Comparison of ENCODE assay signal across 8 cellular contexts in genomic region chr14:105093426-105094192, GRCh38. TPM values are rescaled to one million over a fixed set of nuclear protein-coding genes. Genes with fewer than 3 reads are reported as not detected.
A peak's percentile ranks its signal among the peaks of the same experiment; 100 is the strongest.
DNase-seq lines count a peak whose midpoint lies in the region; ATAC-seq and TF ChIP-seq lines count a peak whose summit lies in the region.

No MANE protein-coding gene starts in this region.

- ATAC-seq in naive B cell (ENCODE audit: low read depth in 2 of 2), result peak; percentile 61 to 64

- H3K36me3 Mint-ChIP-seq in HFFc6 (ENCODE audit: low read depth) (no peaks in the 10 kb centered on the region), naive B cell (no peaks in the 10 kb centered on the region)

- H3K4me3 Mint-ChIP-seq in HFFc6, result peak overlapping the region; percentile 77
- H3K4me3 Mint-ChIP-seq in naive B cell, result peak overlapping the region; percentile 68 to 87 (median 82)

- TF ChIP-seq CTCF in HFFc6 (IDR thresholded peaks at IDR 0.05) (peak; percentile 76), epithelial cell of proximal tubule (conservative IDR thresholded peaks at IDR 0.05; ENCODE audit: low read depth, low read length) (peak; percentile 56)

- H3K4me3 ChIP-seq in epithelial cell of proximal tubule (ENCODE audit: low read depth, low read length), result peak overlapping the region; percentile 91

- DNase-seq in GM03348 (ENCODE audit: low spot score) (peak; percentile 93), HFFc6 (peak; percentile 67), NCI-H526 (lab: John Stamatoyannopoulos, UW) (peak; percentile 47 to 94), activated T-cell treated with anti-CD3 and anti-CD28 coated beads for 1 hour (ENCODE audit: low read depth) (peak; percentile 44), epithelial cell of proximal tubule (ENCODE audit: low read depth) (no peak), naive B cell (peak; percentile 53), midbrain (lab: John Stamatoyannopoulos, UW) (no peak)
- peak; percentile 66 for DNase-seq in stimulated activated naive CD4-positive, alpha-beta T cell treated with Interleukin-2 at 50 U/mL for 16 hours (lab: John Stamatoyannopoulos, UW)

- H3K4me1 Mint-ChIP-seq in HFFc6 (ENCODE audit: low read depth) (peaks cover 29% of the 10 kb centered on the region), naive B cell (peaks cover 14 to 30% (median 23%) of the 10 kb centered on the region in 3 donors)

- H3K9me3 Mint-ChIP-seq in HFFc6 (no peaks in the 10 kb centered on the region), naive B cell (no peaks in the 10 kb centered on the region)

- H3K27ac Mint-ChIP-seq in HFFc6 (peak overlapping the region; percentile 31; the same call in 1 of the 2 replicates), naive B cell (peak overlapping the region in 2 of 6 donors; percentile 76 to 89)

- H3K27me3 Mint-ChIP-seq in HFFc6 (ENCODE audit: insufficient read depth), result no peaks in the 10 kb centered on the region; the same call in 1 of the 2 replicates
- peaks cover 8 to 20% (median 17%) of the 10 kb centered on the region in 3 donors for H3K27me3 Mint-ChIP-seq in naive B cell

RNA-seq across cellular contexts. Expression of gene GPR132, which starts 28.4 kb away (rescaled TPM):
- total RNA-seq in HFFc6 (2021; fragmentation: NEBNext Ultra II Directional; extraction: Animal tissue kit (Norgen Biotek cat#: 25700)), result under 1 TPM in 2 of 6 experiments, not detected in 4; 0.05 to 0.14 TPM
- 0.29 and 0.43 TPM in 2 replicates for total RNA-seq in epithelial cell of proximal tubule
- 10 to 100 TPM in 4 of 6 donors, 1 to 10 TPM in 2; 8.2 to 33.0 (median 10.8) TPM for polyA plus RNA-seq in naive B cell (ENCODE audit: low read depth in 6 of 6)

Comparison
In these comparisons a context has a peak if more than half of its experiments do, and no peak if none do; other contexts are left out.
1. DNase-seq: peak in GM03348 (single experiment), HFFc6 (single experiment), NCI-H526 (2 of 2), activated T-cell treated with anti-CD3 and anti-CD28 coated beads for 1 hour (single experiment), naive B cell (single experiment) and stimulated activated naive CD4-positive, alpha-beta T cell treated with Interleukin-2 at 50 U/mL for 16 hours (single experiment); none in epithelial cell of proximal tubule (single experiment) and midbrain (single experiment).